Comparison of ENCODE assay signal across 9 cellular contexts in the genomic region with DNA sequence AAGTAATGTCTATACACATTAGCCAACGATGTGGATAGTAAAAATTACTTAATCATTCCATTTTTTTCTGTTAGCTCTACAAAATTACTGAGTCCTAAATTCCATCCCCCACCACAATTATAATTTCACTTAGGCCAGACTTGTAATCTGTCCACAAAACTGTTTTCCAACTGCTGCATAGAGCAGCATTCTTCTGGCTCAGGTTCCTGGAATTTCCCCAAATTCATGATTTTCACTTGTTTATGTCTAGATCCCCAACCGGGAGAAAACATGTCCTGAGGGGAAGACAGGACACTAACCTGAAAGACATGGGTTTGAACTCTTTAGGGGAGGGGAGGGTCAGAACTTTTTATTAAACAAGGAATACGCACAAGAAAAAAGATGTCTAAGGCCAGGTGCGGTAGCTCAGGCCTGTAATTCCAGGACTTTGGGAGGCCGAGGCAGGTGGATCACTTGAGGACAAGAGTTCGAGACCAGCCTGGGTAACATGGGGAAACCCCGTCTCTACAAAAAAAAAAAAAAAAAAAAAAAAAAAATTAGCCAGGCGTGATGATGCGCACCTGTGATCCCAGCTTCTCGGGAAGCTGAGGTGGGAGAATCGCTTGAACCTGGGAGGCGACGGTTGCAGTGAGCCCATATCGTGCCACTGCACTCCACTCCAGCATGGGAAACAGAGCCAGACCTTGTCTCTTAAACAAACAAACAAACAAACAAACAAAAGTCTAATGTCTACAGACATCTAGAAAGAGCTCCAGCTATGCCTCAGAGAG. TPM values are rescaled to one million over a fixed set of nuclear protein-coding genes. Genes with fewer than 3 reads are reported as not detected.
DNase-seq lines count a peak whose midpoint lies in the region; ATAC-seq and TF ChIP-seq lines count a peak whose summit lies in the region.
"Had no signal": no experiment of that assay in that cellular context is flagged by ENCODE, and none has a peak within 500 bp of the region (broad histone marks: within the 10 kb centered on the region; RNA-seq: fewer than 3 reads in every experiment).

No MANE protein-coding gene starts in this region.

- peaks cover 16% of the 10 kb centered on the region for H3K4me1 ChIP-seq in CD8-positive, alpha-beta memory T cell (ENCODE audit: insufficient read depth, low read length)
- peaks cover 36% of the 10 kb centered on the region for H3K4me1 ChIP-seq in Karpas-422 (ENCODE audit: low read length)

- H3K4me2 ChIP-seq in Karpas-422 (ENCODE audit: low read depth, low read length, poor library complexity, severe bottlenecking), result peak overlapping the region; percentile 100

- peak overlapping the region; percentile 94 for H3K9ac ChIP-seq in Karpas-422 (ENCODE audit: low read length)

- no peak for ATAC-seq in GM19463 (IDR thresholded peaks at IDR 0.05; ENCODE audit: unreplicated experiment)
- no peak for ATAC-seq in HG02981 (IDR thresholded peaks at IDR 0.05; ENCODE audit: unreplicated experiment)

- CTCF ChIA-PET in CD8-positive, alpha-beta memory T cell (lab: Charles Lee), result no interaction called here

- peaks cover 0 to 2% (median 0%) of the 10 kb centered on the region in 5 donors for H3K9me3 Mint-ChIP-seq in CD8-positive, alpha-beta memory T cell
- H3K9me3 Mint-ChIP-seq in chondrocyte (ENCODE audit: low read depth) (no peaks in the 10 kb centered on the region), nephron progenitor cell (peaks cover 8% of the 10 kb centered on the region)

- H3K27ac Mint-ChIP-seq in CD8-positive, alpha-beta memory T cell, result peak overlapping the region in 3 of 8 donors; percentile 71 to 93 (median 75)
- peak overlapping the region; percentile 95 for H3K27ac Mint-ChIP-seq in chondrocyte (ENCODE audit: unreplicated experiment)
- peak overlapping the region; percentile 90 for H3K27ac Mint-ChIP-seq in nephron progenitor cell

- no peak for TF ChIP-seq CTCF in chondrocyte (IDR thresholded peaks at IDR 0.05)
- TF ChIP-seq CTCF in nephron progenitor cell (IDR thresholded peaks at IDR 0.05), result no peak

- H3K27me3 ChIP-seq in CD8-positive, alpha-beta memory T cell (ENCODE audit: insufficient read depth, low read length, poor library complexity, severe bottlenecking), result no peaks in the 10 kb centered on the region
- H3K27me3 ChIP-seq in Karpas-422 (ENCODE audit: low read length), result no peaks in the 10 kb centered on the region

- H3K9me2 ChIP-seq in Karpas-422 (replicated peaks; ENCODE audit: insufficient read depth, low read length), result no peaks in the 10 kb centered on the region

- peaks cover 65% of the 10 kb centered on the region for H3K79me2 ChIP-seq in Karpas-422 (ENCODE audit: low read length)

- H4K20me1 ChIP-seq in Karpas-422 (ENCODE audit: insufficient read depth, low read depth, low read length), result peaks cover 12% of the 10 kb centered on the region; the same call in 1 of the 2 replicates

- peak overlapping the region; percentile 86 to 98 (median 92) for H3K4me3 Mint-ChIP-seq in CD8-positive, alpha-beta memory T cell
- H3K4me3 Mint-ChIP-seq in chondrocyte (ENCODE audit: unreplicated experiment) (peak overlapping the region; percentile 87), nephron progenitor cell (peak overlapping the region; percentile 89)

- no peaks in the 10 kb centered on the region for H3K27me3 Mint-ChIP-seq in CD8-positive, alpha-beta memory T cell
- H3K27me3 Mint-ChIP-seq in chondrocyte (ENCODE audit: low read depth), result no peaks in the 10 kb centered on the region
- no peaks in the 10 kb centered on the region for H3K27me3 Mint-ChIP-seq in nephron progenitor cell (ENCODE audit: low read depth, poor library complexity)

- peak overlapping the region; percentile 86 for H3K27ac ChIP-seq in CD8-positive, alpha-beta memory T cell (ENCODE audit: low read depth, low read length)
- H3K27ac ChIP-seq in Karpas-422 (ENCODE audit: low read length), result no peak overlapping the region

- POLR2A ChIA-PET in CD8-positive, alpha-beta memory T cell (lab: Charles Lee), result no interaction called here

- no peaks in the 10 kb centered on the region for H3K9me3 ChIP-seq in CD8-positive, alpha-beta memory T cell (ENCODE audit: low read length)
- no peaks in the 10 kb centered on the region for H3K9me3 ChIP-seq in Karpas-422 (ENCODE audit: low read length)

- H3K4me1 Mint-ChIP-seq in CD8-positive, alpha-beta memory T cell, result peaks cover 34 to 64% (median 58%) of the 10 kb centered on the region in 3 donors
- H3K4me1 Mint-ChIP-seq in chondrocyte (ENCODE audit: low read depth) (peaks cover 40% of the 10 kb centered on the region), nephron progenitor cell (peaks cover 40% of the 10 kb centered on the region)

- H3K4me3 ChIP-seq in CD8-positive, alpha-beta memory T cell (ENCODE audit: low read length), result no peak overlapping the region
- peak overlapping the region; percentile 88 for H3K4me3 ChIP-seq in Karpas-422 (ENCODE audit: low read length)

- DNase-seq in CD8-positive, alpha-beta memory T cell, result no peak
- DNase-seq in Karpas-422, result peak; percentile 29
- DNase-seq in chondrocyte (ENCODE audit: low spot score), result no peak
- DNase-seq in nephron progenitor cell, result no peak
- DNase-seq in islet precursor cell, result no peak
- no peak for DNase-seq in KBM-7
- DNase-seq: NCI-H1930 had no signal

- no peak overlapping the region for H2AFZ ChIP-seq in Karpas-422 (ENCODE audit: low read length)

- H3K36me3 Mint-ChIP-seq in CD8-positive, alpha-beta memory T cell, result peaks cover 0 to 19% (median 1%) of the 10 kb centered on the region in 3 donors
- peaks cover 3% of the 10 kb centered on the region for H3K36me3 Mint-ChIP-seq in chondrocyte (ENCODE audit: low read depth)
- H3K36me3 Mint-ChIP-seq in nephron progenitor cell (ENCODE audit: low read depth), result peaks cover 39% of the 10 kb centered on the region

- in situ Hi-C loops in KBM-7 (cut with MboI; ENCODE audit: low pct_unique_long_range_greater_than_20kb, low sequenced_read_pairs), result no loop called here

- no peaks in the 10 kb centered on the region for H3K36me3 ChIP-seq in CD8-positive, alpha-beta memory T cell (ENCODE audit: insufficient read depth, low read length)
- peaks cover 7% of the 10 kb centered on the region; the same call in 1 of the 2 replicates for H3K36me3 ChIP-seq in Karpas-422 (ENCODE audit: insufficient read depth, low read length)

RNA-seq across cellular contexts. Expression of gene ETFA, which starts 1.5 kb away (rescaled TPM):
- total RNA-seq in CD8-positive, alpha-beta memory T cell, result 100 to 1,000 TPM; 176 to 178 TPM
- 122 TPM for polyA plus RNA-seq in CD8-positive, alpha-beta memory T cell
- 128 and 170 TPM in 2 replicates for total RNA-seq in Karpas-422 (2014; rRNA removed; shearing (Covaris generic); ENCODE audit: low replicate concordance)
- 111 to 120 TPM (median 117 TPM) in 3 replicates for total RNA-seq in chondrocyte

RNA-seq across cellular contexts. Expression of gene ISL2, which starts 26.8 kb away (rescaled TPM):
- under 1 TPM; 0.15 to 0.22 TPM for total RNA-seq in CD8-positive, alpha-beta memory T cell
- polyA plus RNA-seq in CD8-positive, alpha-beta memory T cell, result not detected
- 8.3 and 8.7 TPM in 2 replicates for total RNA-seq in Karpas-422 (2014; rRNA removed; shearing (Covaris generic); ENCODE audit: low replicate concordance)
- total RNA-seq in chondrocyte, result not detected in 3 replicates
